ENCODE assay signal across 8 cellular contexts in genomic region chr18:23134780-23135678, GRCh38. TPM values are rescaled to one million over a fixed set of nuclear protein-coding genes. Genes with fewer than 3 reads are reported as not detected.
DNase-seq lines count a peak whose midpoint lies in the region; ATAC-seq and TF ChIP-seq lines count a peak whose summit lies in the region.

A gene with protein sequence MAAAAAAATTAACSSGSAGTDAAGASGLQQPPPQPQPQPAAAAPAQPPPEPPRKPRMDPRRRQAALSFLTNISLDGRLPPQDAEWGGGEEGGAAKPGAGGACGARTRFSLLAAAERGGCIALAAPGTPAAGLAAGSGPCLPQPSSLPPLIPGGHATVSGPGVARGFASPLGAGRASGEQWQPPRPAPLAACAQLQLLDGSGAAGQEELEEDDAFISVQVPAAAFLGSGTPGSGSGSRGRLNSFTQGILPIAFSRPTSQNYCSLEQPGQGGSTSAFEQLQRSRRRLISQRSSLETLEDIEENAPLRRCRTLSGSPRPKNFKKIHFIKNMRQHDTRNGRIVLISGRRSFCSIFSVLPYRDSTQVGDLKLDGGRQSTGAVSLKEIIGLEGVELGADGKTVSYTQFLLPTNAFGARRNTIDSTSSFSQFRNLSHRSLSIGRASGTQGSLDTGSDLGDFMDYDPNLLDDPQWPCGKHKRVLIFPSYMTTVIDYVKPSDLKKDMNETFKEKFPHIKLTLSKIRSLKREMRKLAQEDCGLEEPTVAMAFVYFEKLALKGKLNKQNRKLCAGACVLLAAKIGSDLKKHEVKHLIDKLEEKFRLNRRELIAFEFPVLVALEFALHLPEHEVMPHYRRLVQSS (plus strand): TSS chr18:23135485. CDS start chr18:23135763, 278 bp downstream.

- H3K4me3 Mint-ChIP-seq in T-helper 1 cell treated with Interleukin-12 subunit alpha and Interleukin-12 subunit beta and Interleukin-4 antibody, amounts not matched to agents 30 μg/mL and 1 μg/mL, for 36 hours, result peak within 1 kb of the TSS; percentile 83

- peaks cover 8% of the 10 kb centered on the region for H3K4me1 Mint-ChIP-seq in T-helper 1 cell treated with Interleukin-12 subunit alpha and Interleukin-12 subunit beta and Interleukin-4 antibody, amounts not matched to agents 30 μg/mL and 1 μg/mL, for 36 hours (ENCODE audit: low read depth)

- TF ChIP-seq RAD21 in Ishikawa (IDR thresholded peaks at IDR 0.05; ENCODE audit: low read depth), result no peak

- no peaks in the 10 kb centered on the region for H3K36me3 Mint-ChIP-seq in T-helper 1 cell treated with Interleukin-12 subunit alpha and Interleukin-12 subunit beta and Interleukin-4 antibody, amounts not matched to agents 30 μg/mL and 1 μg/mL, for 36 hours (ENCODE audit: low read depth)

- peak within 1 kb of the TSS; percentile 70 for H3K27ac ChIP-seq in cingulate gyrus (ENCODE audit: low read depth, low read length)

- peak; percentile 51 for ATAC-seq in left lobe of liver

- H3K27ac Mint-ChIP-seq in T-helper 1 cell treated with Interleukin-12 subunit alpha and Interleukin-12 subunit beta and Interleukin-4 antibody, amounts not matched to agents 30 μg/mL and 1 μg/mL, for 36 hours, result no peak within 1 kb of the TSS

- no peak for TF ChIP-seq EP300 in Ishikawa (IDR thresholded peaks at IDR 0.05; ENCODE audit: borderline replicate concordance)

- peaks cover 50% of the 10 kb centered on the region for H3K27me3 Mint-ChIP-seq in T-helper 1 cell treated with Interleukin-12 subunit alpha and Interleukin-12 subunit beta and Interleukin-4 antibody, amounts not matched to agents 30 μg/mL and 1 μg/mL, for 36 hours (ENCODE audit: low read depth)

- peak; percentile 57 for TF ChIP-seq POLR2A in GM19099 (IDR thresholded peaks at IDR 0.05; ENCODE audit: extremely low read depth, insufficient read length, low read depth)

- H3K9me3 Mint-ChIP-seq in T-helper 1 cell treated with Interleukin-12 subunit alpha and Interleukin-12 subunit beta and Interleukin-4 antibody, amounts not matched to agents 30 μg/mL and 1 μg/mL, for 36 hours, result no peaks in the 10 kb centered on the region

- peak; percentile 41 for DNase-seq in CD1c-positive myeloid dendritic cell (ENCODE audit: extremely low spot score)
- peak; percentile 90 for DNase-seq in left lobe of liver (ENCODE audit: low spot score)
- peak; percentile 12 to 18 for DNase-seq in stimulated activated CD4-positive, alpha-beta T cell treated with anti-CD3 and anti-CD28 coated beads, Interleukin-2, amount 100 ng/mL, for 48 hours
- no peak for DNase-seq in NK-92 treated with Interleukin-12 subunit alpha and Interleukin-12 subunit beta, amount 100 ng/mL, for 24 hours (lab: John Stamatoyannopoulos, UW)

TF ChIP-seq in Ishikawa, 13 proteins besides CTCF, POLR2A, EP300 and RAD21:
- TF ChIP-seq, protein P1, sequence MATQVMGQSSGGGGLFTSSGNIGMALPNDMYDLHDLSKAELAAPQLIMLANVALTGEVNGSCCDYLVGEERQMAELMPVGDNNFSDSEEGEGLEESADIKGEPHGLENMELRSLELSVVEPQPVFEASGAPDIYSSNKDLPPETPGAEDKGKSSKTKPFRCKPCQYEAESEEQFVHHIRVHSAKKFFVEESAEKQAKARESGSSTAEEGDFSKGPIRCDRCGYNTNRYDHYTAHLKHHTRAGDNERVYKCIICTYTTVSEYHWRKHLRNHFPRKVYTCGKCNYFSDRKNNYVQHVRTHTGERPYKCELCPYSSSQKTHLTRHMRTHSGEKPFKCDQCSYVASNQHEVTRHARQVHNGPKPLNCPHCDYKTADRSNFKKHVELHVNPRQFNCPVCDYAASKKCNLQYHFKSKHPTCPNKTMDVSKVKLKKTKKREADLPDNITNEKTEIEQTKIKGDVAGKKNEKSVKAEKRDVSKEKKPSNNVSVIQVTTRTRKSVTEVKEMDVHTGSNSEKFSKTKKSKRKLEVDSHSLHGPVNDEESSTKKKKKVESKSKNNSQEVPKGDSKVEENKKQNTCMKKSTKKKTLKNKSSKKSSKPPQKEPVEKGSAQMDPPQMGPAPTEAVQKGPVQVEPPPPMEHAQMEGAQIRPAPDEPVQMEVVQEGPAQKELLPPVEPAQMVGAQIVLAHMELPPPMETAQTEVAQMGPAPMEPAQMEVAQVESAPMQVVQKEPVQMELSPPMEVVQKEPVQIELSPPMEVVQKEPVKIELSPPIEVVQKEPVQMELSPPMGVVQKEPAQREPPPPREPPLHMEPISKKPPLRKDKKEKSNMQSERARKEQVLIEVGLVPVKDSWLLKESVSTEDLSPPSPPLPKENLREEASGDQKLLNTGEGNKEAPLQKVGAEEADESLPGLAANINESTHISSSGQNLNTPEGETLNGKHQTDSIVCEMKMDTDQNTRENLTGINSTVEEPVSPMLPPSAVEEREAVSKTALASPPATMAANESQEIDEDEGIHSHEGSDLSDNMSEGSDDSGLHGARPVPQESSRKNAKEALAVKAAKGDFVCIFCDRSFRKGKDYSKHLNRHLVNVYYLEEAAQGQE (IDR thresholded peaks at IDR 0.05; ENCODE audit: low read depth), result no peak
- TF ChIP-seq TAF1 (IDR thresholded peaks at IDR 0.05; ENCODE audit: low read depth) (peak; percentile 48; the same call in 1 of the 2 replicates), TEAD4 (IDR thresholded peaks at IDR 0.05) (0 out of 2 replicates have a peak, but pooled peaks have one; percentile 19), CREB1 (IDR thresholded peaks at IDR 0.05; ENCODE audit: low read depth) (no peak), ZBTB7A (IDR thresholded peaks at IDR 0.05; ENCODE audit: low read depth) (peak; percentile 42; the same call in 1 of the 2 replicates), MAX (IDR thresholded peaks at IDR 0.05) (peak; percentile 92), NFIC (IDR thresholded peaks at IDR 0.05) (no peak), TCF12 (IDR thresholded peaks at IDR 0.05; ENCODE audit: low read depth) (0 out of 2 replicates have a peak, but pooled peaks have one; percentile 38), USF1 (IDR thresholded peaks at IDR 0.05) (peak; percentile 88), YY1 (IDR thresholded peaks at IDR 0.05; ENCODE audit: low read depth) (0 out of 2 replicates have a peak, but pooled peaks have one; percentile 5)

RNA-seq across cellular contexts. Expression of the gene that starts here (rescaled TPM):
- 12.8 TPM for total RNA-seq in left lobe of liver
